ENCODE assay signal across 24 cellular contexts in genomic region chr7:101977249-101977648, GRCh38.
A peak's percentile ranks its signal among the peaks of the same experiment; 100 is the strongest.
DNase-seq lines count a peak whose midpoint lies in the region; ATAC-seq, FAIRE-seq and TF ChIP-seq lines count a peak whose summit lies in the region.
"Had no signal": no experiment of that assay in that cellular context is flagged by ENCODE, and none has a peak within 500 bp of the region (broad histone marks: within the 10 kb centered on the region; RNA-seq: fewer than 3 reads in every experiment).

No MANE protein-coding gene starts in this region.

- peaks cover 7% of the 10 kb centered on the region for H3K4me1 Mint-ChIP-seq in CD8-positive, alpha-beta T cell (ENCODE audit: low read depth)

- POLR2A ChIA-PET in HEK293 (lab: Yijun Ruan, JAX) = no interaction called here
- POLR2A ChIA-PET in K562 (lab: Yijun Ruan, JAX) = interaction anchor here (0.9 to 1.2 kb wide), 4 partner anchors 9 to 16 kb away, joined by 3 to 6 read pairs (median 3); no protein-coding TSS in a partner anchor
- POLR2A ChIA-PET in CD8-positive, alpha-beta T cell (lab: Charles Lee) = interaction anchor here (0.6 to 1.0 kb wide), 2 partner anchors 150 to 167 kb away, joined by 3 to 4 read pairs; no protein-coding TSS in a partner anchor

- TF ChIP-seq EP300 in K562 (IDR thresholded peaks at IDR 0.05; ENCODE audit: low read length) = no peak

- H3K4me2 ChIP-seq in BLaER1 (peak overlapping the region; percentile 81), K562 (ENCODE audit: insufficient read depth, low read length) (no peak overlapping the region)
- H3K4me2 ChIP-seq: A549 had no signal

- in situ Hi-C loops in K562 (cut with MboI) = no loop called here

- no peaks in the 10 kb centered on the region for H3K9me1 ChIP-seq in K562 (ENCODE audit: control insufficient read depth, insufficient read depth, low read length)

- no peaks in the 10 kb centered on the region for H3K27me3 Mint-ChIP-seq in CD8-positive, alpha-beta T cell (ENCODE audit: low read depth)
- H3K27me3 Mint-ChIP-seq: CD4-positive, alpha-beta T cell had no signal

- no peak for ATAC-seq in K562
- ATAC-seq in CD8-positive, alpha-beta T cell = no peak
- no peak for ATAC-seq in omental fat pad (ENCODE audit: low FRiP score)
- no peak for ATAC-seq in GM19397 (IDR thresholded peaks at IDR 0.05; ENCODE audit: unreplicated experiment)
- ATAC-seq: A549 had no signal

- no peak overlapping the region for H2AFZ ChIP-seq in K562 (ENCODE audit: low read depth, low read length)
- H2AFZ ChIP-seq: GM23248 had no signal

- H4K20me1 ChIP-seq in BLaER1 (no peaks in the 10 kb centered on the region), K562 (replicated peaks; ENCODE audit: control insufficient read depth, insufficient read depth, low read length) (no peaks in the 10 kb centered on the region)

- TF ChIP-seq RAD21 in K562 (CRISPR knock-in tag; conservative IDR thresholded peaks at IDR 0.05 in 1 of 2, IDR thresholded peaks at IDR 0.05 in 1 of 2) = no peak

- intact Hi-C loops in K562 (cut with micrococcal nuclease) = no loop called here
- intact Hi-C loops in CD8-positive, alpha-beta T cell (cut with DNase I, micrococcal nuclease) = no loop called here

- H3K9me3 ChIP-seq in BLaER1 (no peaks in the 10 kb centered on the region), HEK293 (ENCODE audit: control insufficient read depth, insufficient read depth, low read depth, low read length) (no peaks in the 10 kb centered on the region), K562 (replicated peaks; ENCODE audit: control insufficient read depth, insufficient read depth, low read depth, low read length) (no peaks in the 10 kb centered on the region; the same call in 1 of the 2 replicates)
- H3K9me3 ChIP-seq in CD8-positive, alpha-beta T cell (ENCODE audit: low read length) = no peaks in the 10 kb centered on the region
- H3K9me3 ChIP-seq: A549, BE2C had no signal

- H3K27me3 ChIP-seq in BLaER1 (no peaks in the 10 kb centered on the region), K562 (ENCODE audit: control insufficient read depth in 2 of 2, insufficient read depth in 2 of 2, low read length in 2 of 2) (no peaks in the 10 kb centered on the region)
- H3K27me3 ChIP-seq in CD8-positive, alpha-beta T cell (ENCODE audit: insufficient read depth, low read length) = no peaks in the 10 kb centered on the region
- H3K27me3 ChIP-seq: BE2C had no signal

- 93% methylated on average over 4 of the region's 4 CpGs for WGBS in K562 (ENCODE audit: insufficient coverage, low coverage, missing lambda C conversion rate)

- no peak for TF ChIP-seq CTCF in HEK293 (tag by site-specific recombination; IDR thresholded peaks at IDR 0.05)
- no peak for TF ChIP-seq CTCF in K562 (IDR thresholded peaks at IDR 0.05 in 2 of 3, conservative IDR thresholded peaks at IDR 0.05 in 1 of 3; ENCODE audit: insufficient read depth in 2 of 3, low read depth in 1 of 3, low read length in 3 of 3)
- no peak for TF ChIP-seq CTCF in CD8-positive, alpha-beta T cell (IDR thresholded peaks at IDR 0.05)
- no peak for TF ChIP-seq CTCF in omental fat pad (IDR thresholded peaks at IDR 0.05)

- H3K79me2 ChIP-seq in K562 (ENCODE audit: control insufficient read depth, insufficient read depth, low read length) = peaks cover 4% of the 10 kb centered on the region; the same call in 1 of the 3 replicates

- H3K36me3 Mint-ChIP-seq in CD8-positive, alpha-beta T cell = peaks cover 11% of the 10 kb centered on the region

- H3K9me3 Mint-ChIP-seq in CD8-positive, alpha-beta T cell = no peaks in the 10 kb centered on the region
- H3K9me3 Mint-ChIP-seq: CD4-positive, alpha-beta T cell had no signal

- no peak overlapping the region for H3K27ac Mint-ChIP-seq in CD8-positive, alpha-beta T cell
- H3K27ac Mint-ChIP-seq: CD4-positive, alpha-beta T cell had no signal

- TF ChIP-seq POLR2A in K562 (conservative IDR thresholded peaks at IDR 0.05) = no peak

- H3K4me1 ChIP-seq in BLaER1 = peaks cover 100% of the 10 kb centered on the region
- peaks cover 5% of the 10 kb centered on the region; the same call in 1 of the 2 replicates for H3K4me1 ChIP-seq in HEK293 (ENCODE audit: control insufficient read depth, insufficient read depth, low read length)
- H3K4me1 ChIP-seq in K562 (replicated peaks in 1 of 2; ENCODE audit: control insufficient read depth in 2 of 2, insufficient read depth in 2 of 2, low read length in 2 of 2) = peaks cover 0 to 9% of the 10 kb centered on the region in 2 experiments; a peak in 1 of 5 replicates
- H3K4me1 ChIP-seq in CD8-positive, alpha-beta T cell (ENCODE audit: insufficient read depth, low read length) = no peaks in the 10 kb centered on the region
- H3K4me1 ChIP-seq: BE2C had no signal

- peak overlapping the region; percentile 81 for H3K27ac ChIP-seq in BLaER1
- H3K27ac ChIP-seq in HEK293 (ENCODE audit: extremely low read depth, low read depth, low read length) = no peak overlapping the region
- no peak overlapping the region for H3K27ac ChIP-seq in K562 (ENCODE audit: extremely low read depth, low read depth, low read length)
- no peak overlapping the region for H3K27ac ChIP-seq in CD8-positive, alpha-beta T cell (ENCODE audit: low read depth, low read length)
- H3K27ac ChIP-seq: A549, C4-2B, GM23248 had no signal

- H3K4me3 ChIP-seq in BLaER1 (no peak overlapping the region), HEK293 (ENCODE audit: low read depth, low read length) (no peak overlapping the region), K562 (no peak overlapping the region)
- no peak overlapping the region for H3K4me3 ChIP-seq in CD8-positive, alpha-beta T cell (ENCODE audit: low read depth, low read length)
- H3K4me3 ChIP-seq: A549, GM23248 had no signal

- H3K9ac ChIP-seq in BLaER1 (0 out of 2 replicates have a peak overlapping the region, but pooled peaks have one; percentile 44), K562 (ENCODE audit: insufficient read depth in 1 of 2, low read depth in 2 of 2, low read length in 2 of 2) (no peak overlapping the region)
- H3K9ac ChIP-seq: GM23248 had no signal

- DNase-seq in K562 (ENCODE audit: extremely low read depth in 1 of 4, low spot score in 3 of 4) = no peak
- no peak for DNase-seq in CD8-positive, alpha-beta T cell
- no peak for DNase-seq in omental fat pad (ENCODE audit: low spot score)
- DNase-seq: 8988T; ACHN; AML-193; BE2C; Calu3; CD4-positive, alpha-beta T cell; COR-L47; DMS53; DMS79 treated with DMSO at 0.1 percent for 48 hours; GF-D8; GM23248; H7; HCEC 1CT had no signal

- peaks cover 19% of the 10 kb centered on the region for H3K36me3 ChIP-seq in BLaER1
- H3K36me3 ChIP-seq in HEK293 (ENCODE audit: control insufficient read depth in 2 of 2, insufficient read depth in 1 of 2, low read length in 2 of 2) = no peaks in the 10 kb centered on the region
- no peaks in the 10 kb centered on the region for H3K36me3 ChIP-seq in K562 (ENCODE audit: control insufficient read depth, insufficient read depth, low read length)
- H3K36me3 ChIP-seq in CD8-positive, alpha-beta T cell (ENCODE audit: insufficient read depth, low read length) = no peaks in the 10 kb centered on the region
- H3K36me3 ChIP-seq: BE2C had no signal

- H3K4me3 Mint-ChIP-seq in CD8-positive, alpha-beta T cell = no peak overlapping the region
- H3K4me3 Mint-ChIP-seq: CD4-positive, alpha-beta T cell had no signal

- no TSS peak for BruUV-seq in K562 (replicated peaks; lab: Mats Ljungman, UMichigan)

- no peak for FAIRE-seq in K562 (lab: Jason Lieb, UNC)
- FAIRE-seq: A549, GM12891, GM18507, H1 had no signal

- CTCF ChIA-PET in HEK293 (lab: Yijun Ruan, JAX) = no interaction called here
- CTCF ChIA-PET in K562 (lab: Yijun Ruan, JAX; ENCODE audit: low intra/inter-chr PET ratio) = interaction anchor here (0.6 kb wide), 1 partner anchor 234 kb away, joined by 3 read pairs; no protein-coding TSS in a partner anchor
- CTCF ChIA-PET in CD8-positive, alpha-beta T cell (lab: Charles Lee) = no interaction called here

TF ChIP-seq in HEK293, 187 proteins besides CTCF, POLR2A, EP300 and RAD21:
- TF ChIP-seq ZNF121 (tag by site-specific recombination; IDR thresholded peaks at IDR 0.05) (peak; percentile 90), ZNF664 (tag by site-specific recombination; IDR thresholded peaks at IDR 0.05) (no peak), ZNF76 (tag by site-specific recombination; IDR thresholded peaks at IDR 0.05; ENCODE audit: borderline replicate concordance, low read depth) (no peak), ZNF621 (tag by site-specific recombination; IDR thresholded peaks at IDR 0.05) (no peak)

TF ChIP-seq in K562, 482 proteins besides CTCF, POLR2A, EP300 and RAD21:
- peak; percentile 93 for TF ChIP-seq ZNF121 (CRISPR knock-in tag; conservative IDR thresholded peaks at IDR 0.05)
- no peak for TF ChIP-seq RBM14 (IDR thresholded peaks at IDR 0.05; ENCODE audit: borderline replicate concordance, insufficient read depth, low read depth, low read length)
- peak; percentile 59 for TF ChIP-seq RBM25 (IDR thresholded peaks at IDR 0.05; ENCODE audit: low read depth, low read length, severe bottlenecking)
